ENCODE assay signal across 9 cellular contexts in the genomic region with DNA sequence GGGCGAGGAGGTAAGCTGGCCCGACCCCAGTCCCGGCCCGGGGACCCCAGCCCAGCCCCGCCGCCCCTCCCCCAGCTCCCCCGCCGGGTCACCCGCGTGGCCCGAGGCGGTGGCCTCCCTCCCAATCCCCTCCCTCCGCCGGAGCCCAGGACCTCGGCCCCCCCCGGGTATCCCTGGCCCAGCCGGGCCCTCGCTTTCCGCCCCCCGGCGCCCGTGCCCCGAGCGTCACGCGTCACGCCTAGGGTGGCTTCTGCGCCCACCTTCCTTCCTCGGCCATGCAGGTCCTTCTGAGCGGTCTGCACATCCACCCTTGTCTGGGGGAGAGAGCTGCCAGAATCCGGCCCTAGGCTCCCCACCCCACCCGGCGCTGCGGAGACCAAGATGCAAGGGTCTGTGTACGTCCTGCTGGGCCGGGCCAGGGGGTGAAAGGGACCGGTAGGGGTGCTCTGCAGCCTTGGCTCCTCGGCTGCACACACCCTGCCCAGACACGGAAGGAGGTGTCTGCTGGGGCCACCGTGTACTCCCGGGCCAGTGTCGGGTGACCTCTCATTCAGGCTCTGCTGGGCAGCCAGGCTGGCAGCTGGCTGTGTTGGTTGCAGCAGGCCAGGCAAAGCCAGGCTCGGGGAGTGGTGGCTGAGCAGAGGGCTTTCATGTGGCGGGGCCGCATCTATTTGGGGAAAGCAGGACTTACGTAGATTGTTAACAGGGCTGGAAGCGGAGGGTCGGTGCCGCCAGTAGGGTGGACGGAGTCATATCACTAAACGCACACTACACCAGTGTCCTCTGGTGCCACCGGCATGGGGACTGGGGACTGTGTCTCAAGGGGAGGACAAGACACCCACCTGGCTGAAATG. TPM values are rescaled to one million over a fixed set of nuclear protein-coding genes. Genes with fewer than 3 reads are reported as not detected.
DNase-seq lines count a peak whose midpoint lies in the region; ATAC-seq lines count a peak whose summit lies in the region.
"Had no signal": no experiment of that assay in that cellular context is flagged by ENCODE, and none has a peak within 500 bp of the region (broad histone marks: within the 10 kb centered on the region; RNA-seq: fewer than 3 reads in every experiment).

No MANE protein-coding gene starts in this region.

- H3K36me3 ChIP-seq in Karpas-422 (ENCODE audit: insufficient read depth, low read length): no peaks in the 10 kb centered on the region
- H3K36me3 ChIP-seq: neutrophil had no signal

- no peak overlapping the region for H3K4me3 ChIP-seq in Karpas-422 (ENCODE audit: low read length)

- H3K9me3 Mint-ChIP-seq in T-helper 2 cell treated with Interferon-gamma antibody and Interleukin-4, amounts not matched to agents 5 μg/mL and 100 μg/mL, for 36 hours: no peaks in the 10 kb centered on the region
- H3K9me3 Mint-ChIP-seq in immature natural killer cell: peaks cover 0 to 3% (median 0%) of the 10 kb centered on the region in 6 donors

- no peak overlapping the region for H3K9ac ChIP-seq in Karpas-422 (ENCODE audit: low read length)

- peak overlapping the region; percentile 88 for H3K27ac ChIP-seq in substantia nigra (ENCODE audit: low read depth, low read length, poor library complexity, severe bottlenecking)
- H3K27ac ChIP-seq in Karpas-422 (ENCODE audit: low read length): no peak overlapping the region
- H3K27ac ChIP-seq: neutrophil had no signal

- H3K27ac Mint-ChIP-seq in T-helper 2 cell treated with Interferon-gamma antibody and Interleukin-4, amounts not matched to agents 5 μg/mL and 100 μg/mL, for 36 hours: no peak overlapping the region
- no peak overlapping the region for H3K27ac Mint-ChIP-seq in immature natural killer cell

- ATAC-seq in GM21367 (IDR thresholded peaks at IDR 0.05; ENCODE audit: unreplicated experiment): no peak

- no peaks in the 10 kb centered on the region for H3K27me3 ChIP-seq in Karpas-422 (ENCODE audit: low read length)

- H3K4me1 Mint-ChIP-seq in T-helper 2 cell treated with Interferon-gamma antibody and Interleukin-4, amounts not matched to agents 5 μg/mL and 100 μg/mL, for 36 hours (ENCODE audit: low read depth): no peaks in the 10 kb centered on the region
- H3K4me1 Mint-ChIP-seq in immature natural killer cell: peaks cover 9 to 11% of the 10 kb centered on the region in 2 donors

- peaks cover 3% of the 10 kb centered on the region for H3K36me3 Mint-ChIP-seq in T-helper 2 cell treated with Interferon-gamma antibody and Interleukin-4, amounts not matched to agents 5 μg/mL and 100 μg/mL, for 36 hours (ENCODE audit: low read depth)
- H3K36me3 Mint-ChIP-seq in immature natural killer cell: peaks cover 0 to 3% (median 0%) of the 10 kb centered on the region in 3 donors

- no peak overlapping the region for H2AFZ ChIP-seq in Karpas-422 (ENCODE audit: low read length)

- DNase-seq in T-helper 2 cell treated with Interferon-gamma antibody and Interleukin-4, amounts not matched to agents 5 μg/mL and 100 μg/mL, for 36 hours (ENCODE audit: low spot score): no peak
- no peak for DNase-seq in T-helper 2 cell
- DNase-seq in activated CD8-positive, alpha-beta memory T cell treated with anti-CD3 and anti-CD28 coated beads, Interleukin-2, amount 50 U/mL, for 48 hours: peak; percentile 50
- DNase-seq in immature natural killer cell: no peak
- DNase-seq in substantia nigra (lab: John Stamatoyannopoulos, UW): peak in 22 of 49 donors; percentile 24 to 76 (median 42)
- no peak for DNase-seq in Karpas-422
- DNase-seq in stimulated activated naive CD4-positive, alpha-beta T cell (lab: John Stamatoyannopoulos, UW): no peak

- no peaks in the 10 kb centered on the region for H3K9me2 ChIP-seq in Karpas-422 (replicated peaks; ENCODE audit: insufficient read depth, low read length)

- H3K4me3 Mint-ChIP-seq in T-helper 2 cell treated with Interferon-gamma antibody and Interleukin-4, amounts not matched to agents 5 μg/mL and 100 μg/mL, for 36 hours: peak overlapping the region; percentile 57
- H3K4me3 Mint-ChIP-seq in immature natural killer cell: peak overlapping the region; percentile 69 to 81 (median 75)

- H3K79me2 ChIP-seq in Karpas-422 (ENCODE audit: low read length): no peaks in the 10 kb centered on the region

- H3K4me2 ChIP-seq in Karpas-422 (ENCODE audit: low read depth, low read length, poor library complexity, severe bottlenecking): no peak overlapping the region

- no peaks in the 10 kb centered on the region for H3K9me3 ChIP-seq in Karpas-422 (ENCODE audit: low read length)
- H3K9me3 ChIP-seq: neutrophil had no signal

- peaks cover 62% of the 10 kb centered on the region for H3K27me3 Mint-ChIP-seq in T-helper 2 cell treated with Interferon-gamma antibody and Interleukin-4, amounts not matched to agents 5 μg/mL and 100 μg/mL, for 36 hours (ENCODE audit: low read depth)
- H3K27me3 Mint-ChIP-seq in immature natural killer cell (ENCODE audit: low read depth in 3 of 3): peaks cover 14 to 39% (median 15%) of the 10 kb centered on the region in 3 donors

- H4K20me1 ChIP-seq in Karpas-422 (ENCODE audit: insufficient read depth, low read depth, low read length): peaks cover 5% of the 10 kb centered on the region; the same call in 1 of the 2 replicates

- H3K4me1 ChIP-seq in Karpas-422 (ENCODE audit: low read length): no peaks in the 10 kb centered on the region

RNA-seq across cellular contexts. Expression of a gene that starts 0.8 kb away (rescaled TPM):
- polyA plus RNA-seq in immature natural killer cell: 10 to 100 TPM; 14.2 to 41.8 (median 22.1) TPM
- total RNA-seq in Karpas-422 (2014; rRNA removed; shearing (Covaris generic); ENCODE audit: low replicate concordance): 3.6 and 13.3 TPM in 2 replicates
